Comparison of ENCODE assay signal across 1 cellular context in genomic region chr1:11652203-11652780, GRCh38.
TF ChIP-seq lines count a peak whose summit lies in the region.

No MANE protein-coding gene starts in this region.

TF ChIP-seq in HCT116, 20 proteins besides CTCF, POLR2A, EP300 and RAD21:
- TF ChIP-seq SIN3A (IDR thresholded peaks at IDR 0.05; ENCODE audit: low read depth): no peak
- TF ChIP-seq ELF1 (IDR thresholded peaks at IDR 0.05; ENCODE audit: borderline replicate concordance, low read depth): no peak
- no peak for TF ChIP-seq EZH2phosphoT487 (IDR thresholded peaks at IDR 0.05; ENCODE audit: borderline replicate concordance)
- TF ChIP-seq JUND (IDR thresholded peaks at IDR 0.05): no peak
- TF ChIP-seq ZFX (IDR thresholded peaks at IDR 0.05): no peak
- TF ChIP-seq ATF3 (IDR thresholded peaks at IDR 0.05): no peak
- no peak for TF ChIP-seq EGR1 (IDR thresholded peaks at IDR 0.05; ENCODE audit: low read depth)
- TF ChIP-seq ZNF274 (IDR thresholded peaks at IDR 0.05; ENCODE audit: low read depth, low read length): no peak
- no peak for TF ChIP-seq REST (IDR thresholded peaks at IDR 0.05; ENCODE audit: low read depth)
- no peak for TF ChIP-seq TCF7L2 (IDR thresholded peaks at IDR 0.05; ENCODE audit: borderline replicate concordance, extremely low read depth, insufficient read depth, insufficient read length)
